Comparison of ENCODE assay signal across 14 cellular contexts in genomic region chr7:134460000-134460399, GRCh38. TPM values are rescaled to one million over a fixed set of nuclear protein-coding genes. Genes with fewer than 3 reads are reported as not detected.
DNase-seq lines count a peak whose midpoint lies in the region; ATAC-seq and TF ChIP-seq lines count a peak whose summit lies in the region.
"Had no signal": no experiment of that assay in that cellular context is flagged by ENCODE, and none has a peak within 500 bp of the region (broad histone marks: within the 10 kb centered on the region; RNA-seq: fewer than 3 reads in every experiment).

No MANE protein-coding gene starts in this region.

- intact Hi-C loops in CD8-positive, alpha-beta T cell (cut with DNase I, micrococcal nuclease) = loop anchor here (1.0 to 10.0 kb wide), 13 partner anchors 28 to 1517 kb away; partner anchors contain the start of genes LRGUK (in 2 of the 2), MTPN (in 2 of the 2), BPGM (in 1 of the 2) and EXOC4 (in 1 of the 2)
- intact Hi-C loops in naive thymus-derived CD4-positive, alpha-beta T cell (cut with micrococcal nuclease) = loop anchor here (1.0 to 10.0 kb wide), 25 partner anchors 28 to 1517 kb away; partner anchors contain the start of genes AGBL3 (in 2 of the 2), BPGM (in 2 of the 2), CHCHD3 (in 2 of the 2) and CYREN (in 2 of the 2)
- intact Hi-C loops in left cardiac atrium (cut with DNase I) = no loop called here
- intact Hi-C loops in transverse colon (cut with DNase I; ENCODE audit: low total_unique reads) = loop anchor here (10.0 kb wide), 1 partner anchor 1045 kb away; no protein-coding TSS in a partner anchor

- 94% methylated on average over 2 of the region's 2 CpGs; no CpG with 5 or more reads in 1 of the 2 donors for WGBS in transverse colon (ENCODE audit: low coverage in 1 of 2), 2 donors

- POLR2A ChIA-PET in CD8-positive, alpha-beta T cell (lab: Charles Lee) = interaction anchor here (0.6 to 3.1 kb wide), 3 partner anchors 27 to 75 kb away, joined by 3 to 13 read pairs (median 3); no protein-coding TSS in a partner anchor
- POLR2A ChIA-PET in naive thymus-derived CD4-positive, alpha-beta T cell (lab: Charles Lee) = interaction anchor here (0.6 to 1.7 kb wide), 3 partner anchors 10 to 167 kb away, joined by 3 read pairs; no protein-coding TSS in a partner anchor

- DNase-seq in CD8-positive, alpha-beta T cell = no peak
- DNase-seq in HFFc6 = no peak
- no peak for DNase-seq in naive thymus-derived CD4-positive, alpha-beta T cell
- no peak for DNase-seq in left cardiac atrium
- DNase-seq in transverse colon = no peak
- no peak for DNase-seq in NCI-H1092 treated with DMSO at 0.1 percent for 48 hours (lab: John Stamatoyannopoulos, UW)
- DNase-seq: activated naive CD4-positive, alpha-beta T cell treated with anti-CD3 and anti-CD28 coated beads, Interleukin-2, amount 50 U/mL, for 16 hours; cortex of kidney; foreskin melanocyte; NCI-H1436; NK-92 treated with Interleukin-12 subunit alpha and Interleukin-12 subunit beta, amount 100 ng/mL, for 24 hours; sigmoid colon; SW 1271 had no signal

- peaks cover 20% of the 10 kb centered on the region for H3K36me3 Mint-ChIP-seq in CD8-positive, alpha-beta T cell
- peaks cover 27% of the 10 kb centered on the region for H3K36me3 Mint-ChIP-seq in HFFc6 (ENCODE audit: low read depth)
- H3K36me3 Mint-ChIP-seq in activated T-helper 17 cell treated with anti-CD3 and anti-CD28 coated beads, Interleukin-2, amount 50 U/mL, for 72 hours (ENCODE audit: low read depth) = no peaks in the 10 kb centered on the region
- H3K36me3 Mint-ChIP-seq in naive thymus-derived CD4-positive, alpha-beta T cell = peaks cover 3 to 11% (median 4%) of the 10 kb centered on the region in 5 donors

- H3K4me3 ChIP-seq in CD8-positive, alpha-beta T cell (ENCODE audit: low read depth, low read length) = no peak overlapping the region
- H3K4me3 ChIP-seq in naive thymus-derived CD4-positive, alpha-beta T cell (ENCODE audit: low read length) = no peak overlapping the region
- H3K4me3 ChIP-seq in transverse colon = no peak overlapping the region

- H3K27me3 Mint-ChIP-seq in CD8-positive, alpha-beta T cell (ENCODE audit: low read depth) = no peaks in the 10 kb centered on the region
- H3K27me3 Mint-ChIP-seq in HFFc6 (ENCODE audit: insufficient read depth) = peaks cover 2% of the 10 kb centered on the region; the same call in 1 of the 2 replicates
- no peaks in the 10 kb centered on the region for H3K27me3 Mint-ChIP-seq in activated T-helper 17 cell treated with anti-CD3 and anti-CD28 coated beads, Interleukin-2, amount 50 U/mL, for 72 hours
- H3K27me3 Mint-ChIP-seq in naive thymus-derived CD4-positive, alpha-beta T cell = no peaks in the 10 kb centered on the region

- peaks cover 38% of the 10 kb centered on the region for H3K4me1 Mint-ChIP-seq in CD8-positive, alpha-beta T cell (ENCODE audit: low read depth)
- peaks cover 54% of the 10 kb centered on the region for H3K4me1 Mint-ChIP-seq in HFFc6 (ENCODE audit: low read depth)
- H3K4me1 Mint-ChIP-seq in activated T-helper 17 cell treated with anti-CD3 and anti-CD28 coated beads, Interleukin-2, amount 50 U/mL, for 72 hours = peaks cover 17% of the 10 kb centered on the region
- H3K4me1 Mint-ChIP-seq in naive thymus-derived CD4-positive, alpha-beta T cell = peaks cover 20 to 46% (median 38%) of the 10 kb centered on the region in 7 donors

- H3K4me3 Mint-ChIP-seq in CD8-positive, alpha-beta T cell = peak overlapping the region; percentile 20
- peak overlapping the region; percentile 94; the same call in 1 of the 2 replicates for H3K4me3 Mint-ChIP-seq in HFFc6
- H3K4me3 Mint-ChIP-seq in activated T-helper 17 cell treated with anti-CD3 and anti-CD28 coated beads, Interleukin-2, amount 50 U/mL, for 72 hours = peak overlapping the region; percentile 90
- peak overlapping the region; percentile 4 to 93 (median 86) for H3K4me3 Mint-ChIP-seq in naive thymus-derived CD4-positive, alpha-beta T cell

- in situ Hi-C loops in transverse colon (cut with MboI; ENCODE audit: low pct_ligation_motif_present in 1 of 4, low pct_unique_long_range_greater_than_20kb in 1 of 4, low sequenced_read_pairs in 3 of 4) = no loop called here

- H3K36me3 ChIP-seq in CD8-positive, alpha-beta T cell (ENCODE audit: insufficient read depth, low read length) = no peaks in the 10 kb centered on the region
- peaks cover 0 to 8% (median 0%) of the 10 kb centered on the region in 3 experiments for H3K36me3 ChIP-seq in naive thymus-derived CD4-positive, alpha-beta T cell (ENCODE audit: control insufficient read depth in 2 of 3, insufficient read depth in 3 of 3, low read length in 3 of 3)
- no peaks in the 10 kb centered on the region for H3K36me3 ChIP-seq in transverse colon

- no peak overlapping the region for H3K27ac Mint-ChIP-seq in CD8-positive, alpha-beta T cell
- H3K27ac Mint-ChIP-seq in HFFc6 = peak overlapping the region; percentile 64; the same call in 1 of the 2 replicates
- H3K27ac Mint-ChIP-seq in activated T-helper 17 cell treated with anti-CD3 and anti-CD28 coated beads, Interleukin-2, amount 50 U/mL, for 72 hours = peak overlapping the region; percentile 78
- peak overlapping the region in 7 of 9 donors; percentile 57 to 90 (median 83) for H3K27ac Mint-ChIP-seq in naive thymus-derived CD4-positive, alpha-beta T cell

- peaks cover 6% of the 10 kb centered on the region for H3K9me3 Mint-ChIP-seq in CD8-positive, alpha-beta T cell
- peaks cover 11% of the 10 kb centered on the region for H3K9me3 Mint-ChIP-seq in HFFc6
- H3K9me3 Mint-ChIP-seq in activated T-helper 17 cell treated with anti-CD3 and anti-CD28 coated beads, Interleukin-2, amount 50 U/mL, for 72 hours = no peaks in the 10 kb centered on the region
- peaks cover 0 to 13% (median 9%) of the 10 kb centered on the region in 11 donors for H3K9me3 Mint-ChIP-seq in naive thymus-derived CD4-positive, alpha-beta T cell

- no peaks in the 10 kb centered on the region for H3K27me3 ChIP-seq in CD8-positive, alpha-beta T cell (ENCODE audit: insufficient read depth, low read length)
- no peaks in the 10 kb centered on the region for H3K27me3 ChIP-seq in naive thymus-derived CD4-positive, alpha-beta T cell (ENCODE audit: control insufficient read depth in 2 of 2, insufficient read depth in 2 of 2, low read length in 2 of 2)
- no peaks in the 10 kb centered on the region for H3K27me3 ChIP-seq in transverse colon
- H3K27me3 ChIP-seq: sigmoid colon had no signal

- no peak for TF ChIP-seq CTCF in CD8-positive, alpha-beta T cell (IDR thresholded peaks at IDR 0.05)
- TF ChIP-seq CTCF in HFFc6 (IDR thresholded peaks at IDR 0.05) (no peak), transverse colon (IDR thresholded peaks at IDR 0.05) (no peak)

- H3K27ac ChIP-seq in CD8-positive, alpha-beta T cell (ENCODE audit: low read depth, low read length) = no peak overlapping the region
- H3K27ac ChIP-seq in naive thymus-derived CD4-positive, alpha-beta T cell (ENCODE audit: low read depth, low read length) = no peak overlapping the region
- H3K27ac ChIP-seq in transverse colon = no peak overlapping the region

- peaks cover 4% of the 10 kb centered on the region for H3K9me3 ChIP-seq in CD8-positive, alpha-beta T cell (ENCODE audit: low read length)
- H3K9me3 ChIP-seq in naive thymus-derived CD4-positive, alpha-beta T cell (ENCODE audit: control insufficient read depth in 2 of 3, low read length in 3 of 3) = peaks cover 0 to 15% (median 0%) of the 10 kb centered on the region in 3 experiments
- H3K9me3 ChIP-seq in transverse colon = peaks cover 0 to 5% of the 10 kb centered on the region in 2 donors

- TF ChIP-seq EP300 in transverse colon (IDR thresholded peaks at IDR 0.05; ENCODE audit: low read depth) = no peak

- peaks cover 27% of the 10 kb centered on the region for H3K4me1 ChIP-seq in CD8-positive, alpha-beta T cell (ENCODE audit: insufficient read depth, low read length)
- peaks cover 15 to 22% of the 10 kb centered on the region in 2 donors for H3K4me1 ChIP-seq in naive thymus-derived CD4-positive, alpha-beta T cell (ENCODE audit: control insufficient read depth in 2 of 2, insufficient read depth in 2 of 2, low read length in 2 of 2)
- peaks cover 4 to 19% (median 8%) of the 10 kb centered on the region in 4 donors for H3K4me1 ChIP-seq in transverse colon

- no peak for ATAC-seq in CD8-positive, alpha-beta T cell
- ATAC-seq in activated T-helper 17 cell treated with anti-CD3 and anti-CD28 coated beads, Interleukin-2, amount 50 U/mL, for 72 hours (replicated peaks) = no peak
- no peak for ATAC-seq in naive thymus-derived CD4-positive, alpha-beta T cell
- no peak for ATAC-seq in left cardiac atrium

- TF ChIP-seq POLR2A in transverse colon (IDR thresholded peaks at IDR 0.05) = no peak

- CTCF ChIA-PET in CD8-positive, alpha-beta T cell (lab: Charles Lee) = interaction anchor here (1.3 to 3.8 kb wide), 4 partner anchors 11 to 27 kb away, joined by 3 to 19 read pairs (median 6); no protein-coding TSS in a partner anchor
- CTCF ChIA-PET in naive thymus-derived CD4-positive, alpha-beta T cell (lab: Charles Lee) = interaction anchor here (2.3 kb wide), 1 partner anchor 27 kb away, joined by 12 read pairs; no protein-coding TSS in a partner anchor

RNA-seq across cellular contexts. Expression of gene AKR1B1, which starts 1.1 kb away (rescaled TPM):
- total RNA-seq in CD8-positive, alpha-beta T cell = 10 to 100 TPM; 63.9 to 67.6 TPM
- 100 to 1,000 TPM; 208 to 232 (median 223) TPM for total RNA-seq in HFFc6 (2021; fragmentation: NEBNext Ultra II Directional; extraction: Animal tissue kit (Norgen Biotek cat#: 25700))
- total RNA-seq in activated T-helper 17 cell treated with anti-CD3 and anti-CD28 coated beads, Interleukin-2, amount 50 U/mL, for 72 hours = 100 to 1,000 TPM in 1 of 2 donors, 10 to 100 TPM in 1; 54.1 to 125 TPM
- 100 to 1,000 TPM in 3 of 5 experiments, 10 to 100 TPM in 2; 62.2 to 108 (median 100) TPM for total RNA-seq in naive thymus-derived CD4-positive, alpha-beta T cell
- polyA plus RNA-seq in naive thymus-derived CD4-positive, alpha-beta T cell = 100 to 1,000 TPM; 169 to 206 TPM
- total RNA-seq in left cardiac atrium (100 to 1,000 TPM; 294 to 391 TPM), transverse colon (10 to 100 TPM in 3 of 4 donors, 1 to 10 TPM in 1; 6.4 to 37.2 (median 19.4) TPM)

Comparison
In these comparisons a context has a peak if more than half of its experiments do, and no peak if none do; other contexts are left out.
1. H3K4me3 Mint-ChIP-seq: peak in every context shown above with its lines; median percentile 94 in HFFc6; 90 in activated T-helper 17 cell treated with anti-CD3 and anti-CD28 coated beads, Interleukin-2, amount 50 U/mL, for 72 hours; 86 in naive thymus-derived CD4-positive, alpha-beta T cell; 20 in CD8-positive, alpha-beta T cell.
2. intact Hi-C loops: an anchor here in CD8-positive, alpha-beta T cell (1.0 to 10.0 kb wide), naive thymus-derived CD4-positive, alpha-beta T cell (1.0 to 10.0 kb wide) and transverse colon (10.0 kb wide); none called in left cardiac atrium.